Comparison of ENCODE assay signal across 29 cellular contexts in genomic region chr3:117989982-117990381, GRCh38.
"Had no signal": no experiment of that assay in that cellular context is flagged by ENCODE, and none has a peak within 500 bp of the region (broad histone marks: within the 10 kb centered on the region; RNA-seq: fewer than 3 reads in every experiment).

No MANE protein-coding gene starts in this region.

- H3K36me3 ChIP-seq: left ventricle myocardium inferior, pancreas, prostate gland, stomach, thyroid gland, transverse colon, upper lobe of left lung, vagina had no signal

- ATAC-seq: mucosa of descending colon; naive thymus-derived CD4-positive, alpha-beta T cell; right cardiac atrium; sciatic nerve; stimulated activated naive B cell treated with anti-CD40 and anti-IgM and Interleukin-4, amounts not matched to agents 10 μg/mL and 1 μg/mL and 100 μg/mL, for 72 hours; stimulated activated naive CD8-positive, alpha-beta T cell treated with anti-CD3 and anti-CD28 coated beads, Interleukin-15, Interleukin-2, amounts not matched to agents 100 U/mL and 50 U/mL, for 24 hours had no signal

- H3K4me3 Mint-ChIP-seq: memory B cell; naive thymus-derived CD4-positive, alpha-beta T cell; nephron; neural crest cell; stimulated activated naive B cell treated with anti-CD40 and anti-IgM and Interleukin-4, amounts not matched to agents 10 μg/mL and 1 μg/mL and 100 μg/mL, for 72 hours had no signal

- H3K27me3 ChIP-seq: pancreas, stomach, testis, thyroid gland, upper lobe of left lung, vagina had no signal

- H3K4me1 Mint-ChIP-seq: memory B cell; naive thymus-derived CD4-positive, alpha-beta T cell; nephron; neural crest cell; stimulated activated naive B cell treated with anti-CD40 and anti-IgM and Interleukin-4, amounts not matched to agents 10 μg/mL and 1 μg/mL and 100 μg/mL, for 72 hours had no signal

- DNase-seq: islet precursor cell; left ventricle myocardium inferior; midbrain; mucosa of descending colon; naive thymus-derived CD4-positive, alpha-beta T cell; nucleus accumbens; pancreas; posterior cingulate gyrus; retina; right cardiac atrium; stimulated activated CD4-positive, alpha-beta T cell treated with anti-CD3 and anti-CD28 coated beads, Interleukin-12 subunit alpha, Interleukin-12 subunit beta, amount 100 ng/mL, for 4 hours; stimulated activated CD4-positive, alpha-beta T cell treated with anti-CD3 and anti-CD28 coated beads, Interleukin-15, amount 100 ng/mL, for 24 hours; stimulated activated CD4-positive, alpha-beta T cell treated with anti-CD3 and anti-CD28 coated beads, Interleukin-2, amount 100 ng/mL, for 24 hours; stimulated activated CD4-positive, alpha-beta T cell treated with anti-CD3 and anti-CD28 coated beads, Interleukin-4, amount 100 ng/mL, for 1 hour; stimulated activated naive B cell treated with anti-CD40 and anti-IgM and Interleukin-4, amounts not matched to agents 10 μg/mL and 1 μg/mL and 100 μg/mL, for 72 hours; stimulated activated naive CD8-positive, alpha-beta T cell treated with anti-CD3 and anti-CD28 coated beads, Interleukin-15, Interleukin-2, amounts not matched to agents 100 U/mL and 50 U/mL, for 24 hours; stomach; testis; thyroid gland; transverse colon; upper lobe of left lung had no signal

- H3K4me1 ChIP-seq: left ventricle myocardium inferior, pancreas, prostate gland, stomach, thyroid gland, transverse colon, upper lobe of left lung, vagina had no signal

- H3K27ac Mint-ChIP-seq: memory B cell; naive thymus-derived CD4-positive, alpha-beta T cell; nephron; stimulated activated naive B cell treated with anti-CD40 and anti-IgM and Interleukin-4, amounts not matched to agents 10 μg/mL and 1 μg/mL and 100 μg/mL, for 72 hours had no signal

- H3K9me3 ChIP-seq: left ventricle myocardium inferior, mucosa of descending colon, pancreas, prostate gland, stomach, testis, thyroid gland, transverse colon, upper lobe of left lung, vagina had no signal

- H3K9me3 Mint-ChIP-seq: memory B cell, nephron, neural crest cell had no signal

- H3K36me3 Mint-ChIP-seq: memory B cell; naive thymus-derived CD4-positive, alpha-beta T cell; stimulated activated naive B cell treated with anti-CD40 and anti-IgM and Interleukin-4, amounts not matched to agents 10 μg/mL and 1 μg/mL and 100 μg/mL, for 72 hours had no signal

- H3K27ac ChIP-seq: left ventricle myocardium inferior, pancreas, prostate gland, skin epidermis, stomach, testis, thyroid gland, transverse colon, upper lobe of left lung, vagina had no signal

- H3K4me3 ChIP-seq: left ventricle myocardium inferior, lung, mucosa of descending colon, pancreas, prostate gland, skin epidermis, stomach, testis, thyroid gland, transverse colon, upper lobe of left lung, vagina had no signal

- H3K27me3 Mint-ChIP-seq: memory B cell; naive thymus-derived CD4-positive, alpha-beta T cell; stimulated activated naive B cell treated with anti-CD40 and anti-IgM and Interleukin-4, amounts not matched to agents 10 μg/mL and 1 μg/mL and 100 μg/mL, for 72 hours had no signal
